Comparison of ENCODE assay signal across 2 cellular contexts in the genomic region with DNA sequence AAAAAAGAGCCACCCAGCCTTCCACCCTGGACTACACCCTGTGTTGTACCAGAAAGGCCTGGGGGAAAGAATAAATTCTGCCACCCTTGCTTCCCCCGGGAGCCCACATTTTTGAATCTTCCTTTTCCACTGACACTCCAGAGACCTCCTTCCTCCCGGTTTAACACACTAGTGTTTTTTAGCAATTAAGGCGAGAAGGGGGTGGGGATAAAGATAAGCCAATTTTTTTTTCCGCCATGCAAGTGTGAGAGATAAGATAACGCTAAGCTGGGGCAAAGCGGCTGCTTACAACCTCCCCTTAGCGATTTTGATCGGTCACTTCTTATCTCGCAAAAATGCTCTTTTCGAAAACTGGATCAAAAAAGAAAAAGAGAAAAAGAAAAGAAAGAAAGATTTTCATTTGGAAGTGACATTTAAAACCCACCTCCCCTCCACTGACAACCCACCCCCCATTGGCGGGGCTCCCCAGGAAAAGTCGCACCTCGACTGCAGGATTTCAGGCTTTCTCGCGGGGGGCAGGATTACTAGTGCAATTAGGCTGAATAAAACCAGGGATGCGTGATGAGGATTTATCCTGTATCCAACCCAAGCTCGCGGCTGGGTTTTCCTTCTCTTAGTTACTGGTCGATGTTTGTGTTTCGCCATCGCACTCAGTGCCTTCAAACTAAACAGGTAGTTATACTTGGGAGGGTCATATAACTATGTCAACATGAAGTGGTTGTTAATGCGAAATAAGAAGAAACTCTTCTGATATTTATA.
TF ChIP-seq lines count a peak whose summit lies in the region.

No MANE protein-coding gene starts in this region.

TF ChIP-seq in HCT116, 20 proteins besides CTCF, POLR2A, EP300 and RAD21:
- TF ChIP-seq, protein P1, sequence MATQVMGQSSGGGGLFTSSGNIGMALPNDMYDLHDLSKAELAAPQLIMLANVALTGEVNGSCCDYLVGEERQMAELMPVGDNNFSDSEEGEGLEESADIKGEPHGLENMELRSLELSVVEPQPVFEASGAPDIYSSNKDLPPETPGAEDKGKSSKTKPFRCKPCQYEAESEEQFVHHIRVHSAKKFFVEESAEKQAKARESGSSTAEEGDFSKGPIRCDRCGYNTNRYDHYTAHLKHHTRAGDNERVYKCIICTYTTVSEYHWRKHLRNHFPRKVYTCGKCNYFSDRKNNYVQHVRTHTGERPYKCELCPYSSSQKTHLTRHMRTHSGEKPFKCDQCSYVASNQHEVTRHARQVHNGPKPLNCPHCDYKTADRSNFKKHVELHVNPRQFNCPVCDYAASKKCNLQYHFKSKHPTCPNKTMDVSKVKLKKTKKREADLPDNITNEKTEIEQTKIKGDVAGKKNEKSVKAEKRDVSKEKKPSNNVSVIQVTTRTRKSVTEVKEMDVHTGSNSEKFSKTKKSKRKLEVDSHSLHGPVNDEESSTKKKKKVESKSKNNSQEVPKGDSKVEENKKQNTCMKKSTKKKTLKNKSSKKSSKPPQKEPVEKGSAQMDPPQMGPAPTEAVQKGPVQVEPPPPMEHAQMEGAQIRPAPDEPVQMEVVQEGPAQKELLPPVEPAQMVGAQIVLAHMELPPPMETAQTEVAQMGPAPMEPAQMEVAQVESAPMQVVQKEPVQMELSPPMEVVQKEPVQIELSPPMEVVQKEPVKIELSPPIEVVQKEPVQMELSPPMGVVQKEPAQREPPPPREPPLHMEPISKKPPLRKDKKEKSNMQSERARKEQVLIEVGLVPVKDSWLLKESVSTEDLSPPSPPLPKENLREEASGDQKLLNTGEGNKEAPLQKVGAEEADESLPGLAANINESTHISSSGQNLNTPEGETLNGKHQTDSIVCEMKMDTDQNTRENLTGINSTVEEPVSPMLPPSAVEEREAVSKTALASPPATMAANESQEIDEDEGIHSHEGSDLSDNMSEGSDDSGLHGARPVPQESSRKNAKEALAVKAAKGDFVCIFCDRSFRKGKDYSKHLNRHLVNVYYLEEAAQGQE (IDR thresholded peaks at IDR 0.05; ENCODE audit: low read depth) = no peak
- no peak for TF ChIP-seq EZH2phosphoT487 (IDR thresholded peaks at IDR 0.05; ENCODE audit: borderline replicate concordance)
TF ChIP-seq in HCT116: peak in this region for 0.

TF ChIP-seq in neural cell, 6 proteins besides CTCF, POLR2A, EP300 and RAD21:
- no peak for TF ChIP-seq MXI1 (conservative IDR thresholded peaks at IDR 0.05; ENCODE audit: poor library complexity, severe bottlenecking)
